17 cellular contexts compared by ENCODE assay signal in genomic region chrX:139816204-139816603, GRCh38.
"Had no signal": no experiment of that assay in that cellular context is flagged by ENCODE, and none has a peak within 500 bp of the region (broad histone marks: within the 10 kb centered on the region; RNA-seq: fewer than 3 reads in every experiment).

No MANE protein-coding gene starts in this region.

- H3K9me3 Mint-ChIP-seq: nephron had no signal

- H3K9me3 ChIP-seq: colonic mucosa, esophagus squamous epithelium, prostate gland, right lobe of liver, spleen, stomach, testis, upper lobe of left lung had no signal

- DNase-seq: activated CD4-positive, alpha-beta T cell treated with anti-CD3 and anti-CD28 coated beads, Interleukin-2, amount 50 U/mL, for 48 hours; activated CD8-positive, alpha-beta memory T cell treated with anti-CD3 and anti-CD28 coated beads, Interleukin-2, amount 50 U/mL, for 4 hours; activated effector memory CD4-positive, alpha-beta T cell treated with anti-CD3 and anti-CD28 coated beads, Interleukin-2, amount 50 U/mL, for 16 hours; activated T-cell treated with anti-CD3 and anti-CD28 coated beads, Interleukin-2, amount 50 U/mL, for 48 hours; colonic mucosa; esophagus squamous epithelium; islet precursor cell; occipital lobe; right lobe of liver; spleen; stomach; testis; upper lobe of left lung had no signal

- ATAC-seq: activated CD4-positive, CD25-positive, alpha-beta regulatory T cell treated with anti-CD3 and anti-CD28 coated beads, Interleukin-2, amount 50 U/mL, for 24 hours; left lobe of liver; right lobe of liver had no signal

- H3K27ac Mint-ChIP-seq: nephron had no signal

- H3K4me1 Mint-ChIP-seq: nephron had no signal

- H3K4me3 Mint-ChIP-seq: nephron had no signal
